In the genomic region with DNA sequence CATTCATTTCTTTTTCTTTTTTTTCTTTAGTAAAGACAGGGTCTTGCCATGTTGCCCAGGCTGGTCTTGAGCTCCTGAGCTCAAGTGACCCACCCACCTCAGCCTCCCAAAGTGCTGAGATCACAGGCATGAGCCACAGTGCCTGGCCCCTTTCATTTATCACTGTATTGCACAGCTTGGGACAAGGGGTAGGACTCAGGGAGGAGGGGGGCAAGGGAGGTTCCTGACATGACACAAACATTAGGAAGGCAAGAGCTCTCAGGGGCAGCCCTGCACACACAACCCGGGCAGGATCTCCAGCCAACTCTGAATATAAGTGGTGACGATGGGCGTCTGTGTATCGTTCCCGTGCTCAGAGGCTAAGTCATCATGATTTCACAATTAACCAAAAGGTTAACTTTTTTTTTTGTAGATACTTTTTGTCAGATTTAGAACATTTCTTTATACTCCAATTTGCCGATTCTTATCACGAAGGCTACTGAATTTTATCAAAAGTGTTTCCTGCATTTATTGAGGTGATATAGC, we compare ENCODE assay signal across 1 cellular context.
TF ChIP-seq lines count a peak whose summit lies in the region.

No MANE protein-coding gene starts in this region.

TF ChIP-seq in K562, 482 proteins besides CTCF, POLR2A, EP300 and RAD21:
- TF ChIP-seq ZNF224 (CRISPR knock-in tag; IDR thresholded peaks at IDR 0.05), result no peak
- TF ChIP-seq CEBPB (tag; IDR thresholded peaks at IDR 0.05), result peak; percentile 66
TF ChIP-seq in K562: peak in this region for 1.
